13 cellular contexts compared by ENCODE assay signal in the genomic region with DNA sequence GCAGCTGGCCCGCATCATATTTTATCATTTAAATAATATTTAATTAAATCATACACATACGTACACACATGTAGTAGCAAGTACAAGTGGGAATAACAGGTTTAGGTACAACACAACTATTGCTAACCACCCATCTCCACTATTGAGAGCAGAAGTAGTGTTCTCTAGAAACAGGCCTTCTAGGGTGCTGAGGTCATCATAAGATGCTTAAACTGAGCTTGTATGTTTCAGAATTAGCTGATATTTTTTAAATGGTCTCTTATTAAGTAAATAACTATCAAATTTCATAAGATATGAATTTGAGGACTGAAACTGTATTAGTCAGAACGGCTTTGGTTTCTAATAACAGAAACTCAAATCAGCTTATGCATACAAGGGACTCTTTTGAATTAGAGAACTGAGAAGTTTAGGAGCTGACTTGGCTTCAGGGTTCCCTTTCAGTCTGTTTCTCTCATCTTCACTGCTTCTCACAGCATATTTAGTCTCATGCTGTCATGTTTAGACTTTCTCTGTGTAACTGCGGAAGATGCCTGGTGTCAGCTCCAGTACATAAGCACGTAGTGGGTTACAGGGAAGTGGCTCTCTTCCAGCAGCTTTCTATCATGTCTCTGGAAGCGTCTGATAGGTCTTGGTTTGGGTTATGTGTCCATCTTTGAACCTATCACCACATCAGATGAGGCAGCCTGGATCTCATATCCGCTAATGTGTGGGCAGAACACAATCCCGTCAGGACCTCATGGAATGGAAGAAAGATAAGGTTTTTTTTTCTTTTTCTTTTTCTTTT.
DNase-seq lines count a peak whose midpoint lies in the region; ATAC-seq lines count a peak whose summit lies in the region.
"Had no signal": no experiment of that assay in that cellular context is flagged by ENCODE, and none has a peak within 500 bp of the region (broad histone marks: within the 10 kb centered on the region; RNA-seq: fewer than 3 reads in every experiment).

No MANE protein-coding gene starts in this region.

- no peaks in the 10 kb centered on the region for H3K9me3 Mint-ChIP-seq in activated naive CD8-positive, alpha-beta T cell treated with anti-CD3 and anti-CD28 coated beads, Interleukin-2, amount 50 U/mL, for 24 hours
- H3K9me3 Mint-ChIP-seq: activated T-cell treated with anti-CD3 and anti-CD28 coated beads, Interleukin-2, amount 50 U/mL, for 24 hours had no signal

- no peaks in the 10 kb centered on the region for H3K36me3 Mint-ChIP-seq in activated naive CD8-positive, alpha-beta T cell treated with anti-CD3 and anti-CD28 coated beads, Interleukin-2, amount 50 U/mL, for 24 hours (ENCODE audit: low read depth)

- ATAC-seq in GM19324 (IDR thresholded peaks at IDR 0.05; ENCODE audit: low FRiP score, unreplicated experiment) (peak; percentile 93), HG02678 (IDR thresholded peaks at IDR 0.05; ENCODE audit: unreplicated experiment) (peak; percentile 91), HG03442 (IDR thresholded peaks at IDR 0.05; ENCODE audit: unreplicated experiment) (peak; percentile 95)
- no peak for ATAC-seq in activated naive CD8-positive, alpha-beta T cell treated with anti-CD3 and anti-CD28 coated beads, Interleukin-2, amount 50 U/mL, for 24 hours

- no peak overlapping the region for H3K27ac Mint-ChIP-seq in activated naive CD8-positive, alpha-beta T cell treated with anti-CD3 and anti-CD28 coated beads, Interleukin-2, amount 50 U/mL, for 24 hours
- H3K27ac Mint-ChIP-seq: activated T-cell treated with anti-CD3 and anti-CD28 coated beads, Interleukin-2, amount 50 U/mL, for 24 hours; progenitor cell of endocrine pancreas had no signal

- H3K4me3 Mint-ChIP-seq in activated naive CD8-positive, alpha-beta T cell treated with anti-CD3 and anti-CD28 coated beads, Interleukin-2, amount 50 U/mL, for 24 hours, result no peak overlapping the region
- H3K4me3 Mint-ChIP-seq: activated T-cell treated with anti-CD3 and anti-CD28 coated beads, Interleukin-2, amount 50 U/mL, for 24 hours had no signal

- H3K27me3 Mint-ChIP-seq in activated naive CD8-positive, alpha-beta T cell treated with anti-CD3 and anti-CD28 coated beads, Interleukin-2, amount 50 U/mL, for 24 hours, result no peaks in the 10 kb centered on the region
- H3K27me3 Mint-ChIP-seq: activated T-cell treated with anti-CD3 and anti-CD28 coated beads, Interleukin-2, amount 50 U/mL, for 24 hours; progenitor cell of endocrine pancreas had no signal

- DNase-seq in medulla oblongata (ENCODE audit: extremely low spot score) (no peak), NCI-H2171 (lab: John Stamatoyannopoulos, UW) (no peak), NCI-H1105 treated with DMSO at 0.1 percent for 48 hours (lab: John Stamatoyannopoulos, UW) (no peak)
- no peak for DNase-seq in activated naive CD8-positive, alpha-beta T cell treated with anti-CD3 and anti-CD28 coated beads, Interleukin-2, amount 50 U/mL, for 24 hours
- DNase-seq: activated T-cell treated with anti-CD3 and anti-CD28 coated beads, Interleukin-2, amount 50 U/mL, for 24 hours; foreskin melanocyte; NCI-H1436 had no signal

- H3K4me3 ChIP-seq in GM08714 (ENCODE audit: low read length), result peak overlapping the region; percentile 7; the same call in 1 of the 2 replicates
- H3K4me3 ChIP-seq: lung had no signal

- H3K4me1 Mint-ChIP-seq in activated naive CD8-positive, alpha-beta T cell treated with anti-CD3 and anti-CD28 coated beads, Interleukin-2, amount 50 U/mL, for 24 hours, result no peaks in the 10 kb centered on the region
